In the genomic region with DNA sequence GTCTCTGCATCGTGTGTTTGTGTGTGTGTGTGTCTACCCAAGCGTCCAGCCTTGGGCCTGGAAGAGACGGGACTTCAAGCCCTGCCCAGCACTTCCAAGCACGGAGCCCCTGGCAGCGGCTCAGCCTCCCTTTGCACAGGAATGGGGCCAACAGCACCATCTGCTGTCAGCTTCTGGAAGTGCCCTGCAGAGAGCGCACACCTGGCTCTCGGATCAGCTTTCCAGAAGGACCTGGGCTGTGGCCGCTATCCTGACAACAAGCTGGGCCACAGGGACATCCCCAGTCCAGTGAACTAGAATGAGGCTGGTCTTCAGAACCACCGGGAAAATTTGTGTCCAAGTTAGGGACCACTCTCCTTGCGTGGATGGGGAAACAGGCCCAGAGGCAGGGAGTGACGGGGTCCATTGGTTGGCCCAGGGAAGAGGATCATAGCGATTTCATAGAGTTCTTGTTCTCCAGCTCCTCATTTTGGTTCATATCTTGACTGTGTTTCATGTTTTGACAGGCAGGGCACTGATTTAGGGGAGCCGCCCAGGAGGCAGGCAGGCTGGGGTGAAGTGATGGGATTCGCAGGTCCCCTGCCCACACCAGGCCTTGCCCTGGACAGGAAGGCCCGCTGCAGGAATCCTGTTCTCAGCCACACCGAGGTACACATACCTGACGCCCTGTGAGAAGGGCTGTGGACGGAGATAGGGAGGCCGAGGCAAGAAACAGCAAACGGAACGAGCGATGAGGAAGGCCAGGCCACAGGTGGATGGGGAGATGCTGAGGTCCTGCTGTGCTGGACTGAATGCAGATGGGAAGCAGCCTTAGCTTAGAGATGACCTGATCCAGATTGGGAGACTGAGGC, we compare ENCODE assay signal across 9 cellular contexts. TPM values are rescaled to one million over a fixed set of nuclear protein-coding genes. Genes with fewer than 3 reads are reported as not detected.
DNase-seq lines count a peak whose midpoint lies in the region; ATAC-seq, FAIRE-seq and TF ChIP-seq lines count a peak whose summit lies in the region.
"Had no signal": no experiment of that assay in that cellular context is flagged by ENCODE, and none has a peak within 500 bp of the region (broad histone marks: within the 10 kb centered on the region; RNA-seq: fewer than 3 reads in every experiment).

No MANE protein-coding gene starts in this region.

- H3K9me2 ChIP-seq in PC-9 (ENCODE audit: insufficient read depth), result no peaks in the 10 kb centered on the region

- H3K27ac Mint-ChIP-seq in neural progenitor cell, result no peak overlapping the region
- H3K27ac Mint-ChIP-seq: IgD-negative memory B cell had no signal

- H3K27me3 ChIP-seq in PC-9 (ENCODE audit: insufficient read depth, low read depth), result peaks cover 8% of the 10 kb centered on the region
- peaks cover 47% of the 10 kb centered on the region for H3K27me3 ChIP-seq in neural progenitor cell

- peaks cover 18% of the 10 kb centered on the region for H3K4me1 Mint-ChIP-seq in neural progenitor cell
- H3K4me1 Mint-ChIP-seq: IgD-negative memory B cell had no signal

- H3K79me2 ChIP-seq in PC-9 (ENCODE audit: low read depth) (no peaks in the 10 kb centered on the region), neural progenitor cell (ENCODE audit: low read depth) (no peaks in the 10 kb centered on the region)

- no peak overlapping the region for H2AFZ ChIP-seq in PC-9
- no peak overlapping the region for H2AFZ ChIP-seq in neural progenitor cell (replicated peaks)

- no peak overlapping the region for H3K4me3 ChIP-seq in PC-9
- no peak overlapping the region for H3K4me3 ChIP-seq in fibroblast of the aortic adventitia (ENCODE audit: low read depth, low read length)
- H3K4me3 ChIP-seq in neural progenitor cell, result no peak overlapping the region

- POLR2A ChIA-PET in PC-9 (lab: Charles Lee; ENCODE audit: unreplicated experiment), result no interaction called here

- H4K20me1 ChIP-seq in PC-9 (ENCODE audit: insufficient read depth) (no peaks in the 10 kb centered on the region), neural progenitor cell (ENCODE audit: low read depth) (no peaks in the 10 kb centered on the region)

- intact Hi-C loops in PC-9 (cut with micrococcal nuclease; ENCODE audit: unreplicated experiment), result loop anchor here (1.0 to 5.0 kb wide), 2 partner anchors 139 to 224 kb away; no protein-coding TSS in a partner anchor

- ATAC-seq in GM21529 (IDR thresholded peaks at IDR 0.05; ENCODE audit: unreplicated experiment), result no peak

- TF ChIP-seq CTCF in PC-9 (conservative IDR thresholded peaks at IDR 0.05) (peak; percentile 81), fibroblast of the aortic adventitia (IDR thresholded peaks at IDR 0.05; ENCODE audit: insufficient read depth, low read length) (peak; percentile 95), neural progenitor cell (IDR thresholded peaks at IDR 0.05) (peak; percentile 91)

- H3K27me3 Mint-ChIP-seq in neural progenitor cell (ENCODE audit: insufficient read depth, low read depth), result peaks cover 23% of the 10 kb centered on the region

- no peaks in the 10 kb centered on the region for H3K36me3 ChIP-seq in PC-9 (ENCODE audit: low read depth)
- no peaks in the 10 kb centered on the region for H3K36me3 ChIP-seq in neural progenitor cell

- DNase-seq in COLO668 (lab: John Stamatoyannopoulos, UW; ENCODE audit: unreplicated experiment) (peak; percentile 81), HTR-8/SVneo (ENCODE audit: insufficient read length, low spot score) (peak; percentile 82), PC-9 (peak; percentile 38 to 72), activated T-helper 1 cell treated with Interleukin-2 at 50 U/mL for 16 hours (ENCODE audit: low read depth) (peak; percentile 15), fibroblast of the aortic adventitia (ENCODE audit: low read depth) (peak; percentile 69), neural progenitor cell (ENCODE audit: low spot score) (peak; percentile 91), substantia nigra (lab: John Stamatoyannopoulos, UW) (peak in 42 of 49 donors; percentile 0 to 78 (median 38))

- no peaks in the 10 kb centered on the region for H3K9me3 ChIP-seq in PC-9 (ENCODE audit: insufficient read depth, low read depth)
- no peaks in the 10 kb centered on the region for H3K9me3 ChIP-seq in neural progenitor cell (ENCODE audit: low read depth)

- peaks cover 4% of the 10 kb centered on the region for H3K9me3 Mint-ChIP-seq in neural progenitor cell

- H3K4me1 ChIP-seq in PC-9 (replicated peaks; ENCODE audit: insufficient read depth) (no peaks in the 10 kb centered on the region), neural progenitor cell (no peaks in the 10 kb centered on the region)

- BruUV-seq in PC-9 (replicated peaks; lab: Mats Ljungman, UMichigan), result no TSS peak

- peak overlapping the region; percentile 18 for H3K4me3 Mint-ChIP-seq in neural progenitor cell

- H3F3A ChIP-seq in PC-9 (ENCODE audit: insufficient read depth, low read depth) (no peaks in the 10 kb centered on the region), neural progenitor cell (ENCODE audit: low read depth) (no peaks in the 10 kb centered on the region)

- no peak overlapping the region for H3K9ac ChIP-seq in neural progenitor cell

- FAIRE-seq in HTR-8/SVneo (lab: Jason Lieb, UNC), result no peak

- H3K27ac ChIP-seq in PC-9, result no peak overlapping the region
- no peak overlapping the region for H3K27ac ChIP-seq in neural progenitor cell
- no peak overlapping the region for H3K27ac ChIP-seq in substantia nigra (ENCODE audit: low read depth, low read length, poor library complexity, severe bottlenecking)

- H3K4me2 ChIP-seq in PC-9 (no peak overlapping the region), neural progenitor cell (no peak overlapping the region)

- CTCF ChIA-PET in PC-9 (lab: Charles Lee), result interaction anchor here (1.7 kb wide), 1 partner anchor 224 kb away, joined by 5 read pairs; no protein-coding TSS in a partner anchor

- no peaks in the 10 kb centered on the region for H3K36me3 Mint-ChIP-seq in neural progenitor cell
- H3K36me3 Mint-ChIP-seq: IgD-negative memory B cell had no signal

RNA-seq across cellular contexts. Expression of a gene that starts 38.4 kb away (rescaled TPM):
- not detected in 2 replicates for total RNA-seq in PC-9 (2021)
- not detected in 2 replicates for total RNA-seq in fibroblast of the aortic adventitia (ENCODE audit: low replicate concordance)
- total RNA-seq in neural progenitor cell (ENCODE audit: low replicate concordance), result not detected in 2 replicates

Comparison
In these comparisons a context has a peak if more than half of its experiments do, and no peak if none do; other contexts are left out.
1. DNase-seq: peak in every context shown above with its lines; median percentile 91 in neural progenitor cell; 82 in HTR-8/SVneo; 81 in COLO668; 69 in fibroblast of the aortic adventitia; 55 in PC-9; 38 in substantia nigra; 15 in activated T-helper 1 cell treated with Interleukin-2 at 50 U/mL for 16 hours.